Comparison of ENCODE assay signal across 1 cellular context in the genomic region with DNA sequence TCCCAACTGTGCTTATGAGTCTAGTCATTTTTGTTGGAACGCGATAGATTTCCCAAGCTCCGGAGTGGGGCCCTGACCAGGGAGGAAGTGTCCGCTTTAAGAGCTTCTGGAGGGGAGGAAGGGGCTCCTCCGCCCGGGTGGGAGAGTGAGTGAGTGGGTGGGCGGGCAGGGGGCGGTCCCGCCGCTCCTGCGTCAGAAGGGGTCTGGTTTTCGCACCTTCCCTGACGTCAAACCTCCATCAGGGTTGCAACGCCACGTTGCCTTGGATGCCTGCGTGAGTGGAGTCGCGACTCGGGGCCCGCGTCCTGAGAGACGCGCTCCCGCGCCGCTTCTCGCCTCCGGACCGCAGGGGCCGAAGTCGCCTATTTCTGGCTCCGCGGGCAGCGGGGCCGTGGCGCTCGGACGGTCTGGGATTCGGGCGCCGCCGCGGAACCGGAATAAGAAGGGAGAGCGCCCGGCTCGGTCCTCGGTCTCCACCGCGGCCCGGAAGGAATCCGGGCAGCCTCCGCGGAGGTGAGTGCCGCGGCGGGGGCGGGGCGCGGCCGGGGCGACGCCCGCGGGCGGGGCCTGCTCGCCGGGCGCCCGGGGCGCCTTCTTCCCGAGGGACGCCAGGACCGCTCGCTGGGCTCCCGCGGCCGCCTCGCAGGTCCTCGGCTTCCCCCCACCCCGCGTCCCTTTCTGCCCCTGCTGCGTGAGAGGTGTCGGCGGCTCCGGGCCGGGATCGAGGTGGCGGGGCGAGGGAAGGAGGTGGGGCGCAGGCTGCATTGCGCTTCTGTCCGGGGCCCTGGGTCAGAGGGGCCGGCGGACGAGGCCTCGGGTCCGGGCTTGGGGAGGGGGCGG.
TF ChIP-seq lines count a peak whose summit lies in the region.

A gene (plus strand): TSS at position 230 of the 840 bp plus-strand sequence. CDS start 7,187 bp downstream, outside the sequence.

TF ChIP-seq in WTC11, 78 proteins besides CTCF, POLR2A, EP300 and RAD21 (continued from another document):
- TF ChIP-seq, protein P1, sequence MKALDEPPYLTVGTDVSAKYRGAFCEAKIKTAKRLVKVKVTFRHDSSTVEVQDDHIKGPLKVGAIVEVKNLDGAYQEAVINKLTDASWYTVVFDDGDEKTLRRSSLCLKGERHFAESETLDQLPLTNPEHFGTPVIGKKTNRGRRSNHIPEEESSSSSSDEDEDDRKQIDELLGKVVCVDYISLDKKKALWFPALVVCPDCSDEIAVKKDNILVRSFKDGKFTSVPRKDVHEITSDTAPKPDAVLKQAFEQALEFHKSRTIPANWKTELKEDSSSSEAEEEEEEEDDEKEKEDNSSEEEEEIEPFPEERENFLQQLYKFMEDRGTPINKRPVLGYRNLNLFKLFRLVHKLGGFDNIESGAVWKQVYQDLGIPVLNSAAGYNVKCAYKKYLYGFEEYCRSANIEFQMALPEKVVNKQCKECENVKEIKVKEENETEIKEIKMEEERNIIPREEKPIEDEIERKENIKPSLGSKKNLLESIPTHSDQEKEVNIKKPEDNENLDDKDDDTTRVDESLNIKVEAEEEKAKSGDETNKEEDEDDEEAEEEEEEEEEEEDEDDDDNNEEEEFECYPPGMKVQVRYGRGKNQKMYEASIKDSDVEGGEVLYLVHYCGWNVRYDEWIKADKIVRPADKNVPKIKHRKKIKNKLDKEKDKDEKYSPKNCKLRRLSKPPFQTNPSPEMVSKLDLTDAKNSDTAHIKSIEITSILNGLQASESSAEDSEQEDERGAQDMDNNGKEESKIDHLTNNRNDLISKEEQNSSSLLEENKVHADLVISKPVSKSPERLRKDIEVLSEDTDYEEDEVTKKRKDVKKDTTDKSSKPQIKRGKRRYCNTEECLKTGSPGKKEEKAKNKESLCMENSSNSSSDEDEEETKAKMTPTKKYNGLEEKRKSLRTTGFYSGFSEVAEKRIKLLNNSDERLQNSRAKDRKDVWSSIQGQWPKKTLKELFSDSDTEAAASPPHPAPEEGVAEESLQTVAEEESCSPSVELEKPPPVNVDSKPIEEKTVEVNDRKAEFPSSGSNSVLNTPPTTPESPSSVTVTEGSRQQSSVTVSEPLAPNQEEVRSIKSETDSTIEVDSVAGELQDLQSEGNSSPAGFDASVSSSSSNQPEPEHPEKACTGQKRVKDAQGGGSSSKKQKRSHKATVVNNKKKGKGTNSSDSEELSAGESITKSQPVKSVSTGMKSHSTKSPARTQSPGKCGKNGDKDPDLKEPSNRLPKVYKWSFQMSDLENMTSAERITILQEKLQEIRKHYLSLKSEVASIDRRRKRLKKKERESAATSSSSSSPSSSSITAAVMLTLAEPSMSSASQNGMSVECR (CRISPR knock-in tag; IDR thresholded peaks at IDR 0.05; ENCODE audit: borderline replicate concordance) = no peak
- no peak for TF ChIP-seq ZNF232 (CRISPR knock-in tag; IDR thresholded peaks at IDR 0.05)
- 0 out of 2 replicates have a peak, but pooled peaks have one; percentile 11 for TF ChIP-seq NFYB (CRISPR knock-in tag; conservative IDR thresholded peaks at IDR 0.05; ENCODE audit: low read depth)
- 0 out of 2 replicates have a peak, but pooled peaks have one; percentile 36 for TF ChIP-seq MYBL2 (CRISPR knock-in tag; IDR thresholded peaks at IDR 0.05)
